ENCODE assay signal across 10 cellular contexts in genomic region chr19:33086955-33087354, GRCh38. TPM values are rescaled to one million over a fixed set of nuclear protein-coding genes. Genes with fewer than 3 reads are reported as not detected.
"Had no signal": no experiment of that assay in that cellular context is flagged by ENCODE, and none has a peak within 500 bp of the region (broad histone marks: within the 10 kb centered on the region; RNA-seq: fewer than 3 reads in every experiment).

No MANE protein-coding gene starts in this region.

- FAIRE-seq: HTR-8/SVneo, K562 had no signal

- H2AFZ ChIP-seq: GM23248 had no signal

- H3K4me3 ChIP-seq: GM23248, HAP-1, K562 had no signal

- H3K27ac ChIP-seq: GM23248 had no signal

- ATAC-seq: K562 had no signal

- DNase-seq: GM23248, GOT3, H7, HFFc6, IMR-90 had no signal

- H3K9ac ChIP-seq: GM23248 had no signal

- H3K9me3 ChIP-seq: HAP-1 had no signal

RNA-seq across cellular contexts. Expression of gene WDR88, which starts 45.0 kb away (rescaled TPM):
- total RNA-seq: GM23248, H4, H7, HFFc6, HT-29, IMR-90, K562 had no signal
- polyA plus RNA-seq: IMR-90 had no signal
